18 cellular contexts compared by ENCODE assay signal in the genomic region with DNA sequence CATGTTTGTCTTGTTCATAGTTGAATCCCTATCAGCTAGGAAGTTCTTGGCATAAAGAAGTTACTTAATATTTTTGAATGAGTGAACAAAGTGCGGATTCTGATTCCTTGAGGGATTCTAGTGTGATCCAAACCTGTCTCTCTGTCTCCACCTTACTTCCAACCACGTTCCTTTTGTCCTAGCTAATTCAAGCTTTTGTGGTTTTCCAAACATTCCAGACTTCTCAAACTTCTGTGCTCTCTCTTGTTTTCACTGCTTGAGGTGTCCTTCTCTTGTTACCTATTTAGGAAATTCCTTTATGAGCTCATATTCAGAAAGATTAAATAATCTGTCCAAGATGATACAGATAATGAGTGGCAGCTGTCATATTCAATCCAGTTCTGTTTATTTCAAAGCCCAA.
DNase-seq lines count a peak whose midpoint lies in the region; ATAC-seq and TF ChIP-seq lines count a peak whose summit lies in the region.
"Had no signal": no experiment of that assay in that cellular context is flagged by ENCODE, and none has a peak within 500 bp of the region (broad histone marks: within the 10 kb centered on the region; RNA-seq: fewer than 3 reads in every experiment).

No MANE protein-coding gene starts in this region.

- no peaks in the 10 kb centered on the region for H3K79me1 ChIP-seq in mesendoderm (ENCODE audit: low read length)

- H3K4me3 ChIP-seq in RWPE2 (ENCODE audit: severe bottlenecking) = no peak overlapping the region
- H3K4me3 ChIP-seq in epithelial cell of esophagus (ENCODE audit: low read length) = no peak overlapping the region
- no peak overlapping the region for H3K4me3 ChIP-seq in mesendoderm (ENCODE audit: low read length)
- no peak overlapping the region for H3K4me3 ChIP-seq in uterus
- H3K4me3 ChIP-seq in brain microvascular endothelial cell (ENCODE audit: low read depth, low read length) = no peak overlapping the region
- H3K4me3 ChIP-seq: BLaER1, GM23248 had no signal

- no peak overlapping the region for H3K9ac ChIP-seq in mesendoderm (ENCODE audit: low read length)
- H3K9ac ChIP-seq: BLaER1, GM23248 had no signal

- H3K9me3 ChIP-seq in RWPE2 (ENCODE audit: severe bottlenecking) (no peaks in the 10 kb centered on the region), uterus (no peaks in the 10 kb centered on the region)
- H3K9me3 ChIP-seq: BLaER1 had no signal

- no peak overlapping the region for H3K4ac ChIP-seq in mesendoderm (ENCODE audit: low read depth, low read length)

- in situ Hi-C loops in brain microvascular endothelial cell (cut with HindIII; ENCODE audit: low pct_ligation_motif_present, low sequenced_read_pairs) = no loop called here

- H3K27me3 ChIP-seq in RWPE2 (ENCODE audit: insufficient read depth, poor library complexity, severe bottlenecking) (no peaks in the 10 kb centered on the region), mesendoderm (ENCODE audit: insufficient read depth, low read length, poor library complexity) (no peaks in the 10 kb centered on the region), uterus (no peaks in the 10 kb centered on the region), brain microvascular endothelial cell (replicated peaks) (no peaks in the 10 kb centered on the region)
- H3K27me3 ChIP-seq: BLaER1 had no signal

- H2AK5ac ChIP-seq in mesendoderm (ENCODE audit: low read length) = no peak overlapping the region

- H2BK15ac ChIP-seq in mesendoderm (replicated peaks; ENCODE audit: low read depth) = no peak overlapping the region

- H3K4me1 ChIP-seq in RWPE2 (ENCODE audit: insufficient read depth, poor library complexity, severe bottlenecking) (peaks cover 13% of the 10 kb centered on the region), mesendoderm (ENCODE audit: control insufficient read depth, low read depth, low read length) (no peaks in the 10 kb centered on the region), uterus (no peaks in the 10 kb centered on the region)
- H3K4me1 ChIP-seq: BLaER1 had no signal

- peak; percentile 55; the same call in 1 of the 3 replicates for ATAC-seq in RWPE2 (ENCODE audit: low read depth)
- no peak for ATAC-seq in HG02759 (IDR thresholded peaks at IDR 0.05; ENCODE audit: unreplicated experiment)
- ATAC-seq: HepG2 had no signal

- H2BK5ac ChIP-seq in mesendoderm (ENCODE audit: low read length) = no peak overlapping the region

- H3K4me2 ChIP-seq in mesendoderm (ENCODE audit: low read length) = no peak overlapping the region
- H3K4me2 ChIP-seq: BLaER1 had no signal

- no peak overlapping the region for H3K23ac ChIP-seq in mesendoderm (ENCODE audit: low read length)

- no peak for TF ChIP-seq POLR2A in uterus (IDR thresholded peaks at IDR 0.05)

- no peak for TF ChIP-seq CTCF in RWPE2 (IDR thresholded peaks at IDR 0.05; ENCODE audit: poor library complexity, severe bottlenecking)
- TF ChIP-seq CTCF in epithelial cell of esophagus (IDR thresholded peaks at IDR 0.05; ENCODE audit: insufficient read depth, low read depth, low read length, missing control alignments) = no peak
- TF ChIP-seq CTCF in uterus (IDR thresholded peaks at IDR 0.05) = no peak
- TF ChIP-seq CTCF in brain microvascular endothelial cell (IDR thresholded peaks at IDR 0.05; ENCODE audit: low read depth, low read length, missing control alignments) = no peak

- no peak overlapping the region for H4K5ac ChIP-seq in mesendoderm (ENCODE audit: low read length)

- no peak overlapping the region for H2BK120ac ChIP-seq in mesendoderm (ENCODE audit: low read depth, low read length)

- intact Hi-C loops in uterus (cut with DNase I; ENCODE audit: low total_unique reads) = no loop called here

- H3K18ac ChIP-seq in mesendoderm (ENCODE audit: low read length) = no peak overlapping the region

- H3K79me2 ChIP-seq in mesendoderm (ENCODE audit: control insufficient read depth, insufficient read depth, low read length) = no peaks in the 10 kb centered on the region

- H4K8ac ChIP-seq in mesendoderm (ENCODE audit: low read depth, low read length) = peak overlapping the region; percentile 93

- no peak overlapping the region for H3K56ac ChIP-seq in mesendoderm (ENCODE audit: low read length)

- no CpG with 5 or more reads among the region's 2 CpGs for WGBS in mesendoderm (ENCODE audit: extremely low coverage, insufficient coverage, low lambda C conversion rate)

- DNase-seq in HT1080 (ENCODE audit: low read depth) (peak; percentile 8), RWPE2 (ENCODE audit: low spot score) (no peak), epithelial cell of esophagus (ENCODE audit: low read depth) (peak; percentile 26), mesendoderm (no peak), uterus (no peak), iPS-NIHi7 (ENCODE audit: extremely low spot score) (no peak), brain microvascular endothelial cell (no peak)
- DNase-seq: 8988T; CD4-positive, alpha-beta memory T cell; DMS153; DMS79; GDM1; GM23248; HCEC 1CT had no signal

- H3K27ac ChIP-seq in RWPE2 (ENCODE audit: poor library complexity, severe bottlenecking) (no peak overlapping the region), mesendoderm (ENCODE audit: low read depth, low read length) (no peak overlapping the region), uterus (no peak overlapping the region), brain microvascular endothelial cell (no peak overlapping the region)
- H3K27ac ChIP-seq: BLaER1, GM23248, HL-60 had no signal

- H3K36me3 ChIP-seq in RWPE2 (ENCODE audit: low read depth) (no peaks in the 10 kb centered on the region), mesendoderm (ENCODE audit: control insufficient read depth, insufficient read depth, low read length) (no peaks in the 10 kb centered on the region), uterus (no peaks in the 10 kb centered on the region), brain microvascular endothelial cell (replicated peaks) (no peaks in the 10 kb centered on the region)
- H3K36me3 ChIP-seq: BLaER1 had no signal

Comparison
In these comparisons a context has a peak if more than half of its experiments do, and no peak if none do; other contexts are left out.
1. DNase-seq: peak in HT1080 (single experiment) and epithelial cell of esophagus (single experiment); none in RWPE2 (single experiment), mesendoderm (single experiment), uterus (0 of 2), iPS-NIHi7 (single experiment) and brain microvascular endothelial cell (single experiment).